ENCODE assay signal across 20 cellular contexts in genomic region chr1:198500026-198500425, GRCh38. TPM values are rescaled to one million over a fixed set of nuclear protein-coding genes. Genes with fewer than 3 reads are reported as not detected.
A peak's percentile ranks its signal among the peaks of the same experiment; 100 is the strongest.
DNase-seq lines count a peak whose midpoint lies in the region; ATAC-seq lines count a peak whose summit lies in the region.
"Had no signal": no experiment of that assay in that cellular context is flagged by ENCODE, and none has a peak within 500 bp of the region (broad histone marks: within the 10 kb centered on the region; RNA-seq: fewer than 3 reads in every experiment).

No MANE protein-coding gene starts in this region.

- peak overlapping the region; percentile 14 for H3K27ac Mint-ChIP-seq in memory B cell
- H3K27ac Mint-ChIP-seq in stimulated activated memory B cell treated with anti-CD40 and anti-IgM and Interleukin-4, amounts not matched to agents 10 μg/mL and 1 μg/mL and 100 μg/mL, for 72 hours, result peak overlapping the region; percentile 17

- no peak for ATAC-seq in memory B cell (ENCODE audit: low read depth)
- ATAC-seq in stimulated activated memory B cell treated with anti-CD40 and anti-IgM and Interleukin-4, amounts not matched to agents 10 μg/mL and 1 μg/mL and 100 μg/mL, for 72 hours, result no peak
- ATAC-seq in HG02678 (IDR thresholded peaks at IDR 0.05; ENCODE audit: unreplicated experiment), result no peak
- ATAC-seq in stimulated activated naive CD8-positive, alpha-beta T cell treated with anti-CD3 and anti-CD28 coated beads, Interleukin-15, Interleukin-2, amounts not matched to agents 100 U/mL and 50 U/mL, for 24 hours, result no peak
- ATAC-seq: SK-N-SH treated with all-trans-retinoic acid at 6 μM for 48 hours had no signal

- H3K4me3 ChIP-seq in SJCRH30, result no peak overlapping the region

- H3K27me3 ChIP-seq in SJCRH30, result no peaks in the 10 kb centered on the region

- peak overlapping the region; percentile 26; the same call in 1 of the 2 replicates for H3K27ac ChIP-seq in SJCRH30

- H3K4me3 Mint-ChIP-seq in memory B cell, result no peak overlapping the region
- H3K4me3 Mint-ChIP-seq in stimulated activated memory B cell treated with anti-CD40 and anti-IgM and Interleukin-4, amounts not matched to agents 10 μg/mL and 1 μg/mL and 100 μg/mL, for 72 hours, result no peak overlapping the region

- H3K36me3 ChIP-seq in SJCRH30, result no peaks in the 10 kb centered on the region

- H3K27me3 Mint-ChIP-seq in memory B cell, result no peaks in the 10 kb centered on the region
- no peaks in the 10 kb centered on the region for H3K27me3 Mint-ChIP-seq in stimulated activated memory B cell treated with anti-CD40 and anti-IgM and Interleukin-4, amounts not matched to agents 10 μg/mL and 1 μg/mL and 100 μg/mL, for 72 hours

- H3K9me3 Mint-ChIP-seq in memory B cell, result peaks cover 8% of the 10 kb centered on the region
- peaks cover 20% of the 10 kb centered on the region for H3K9me3 Mint-ChIP-seq in stimulated activated memory B cell treated with anti-CD40 and anti-IgM and Interleukin-4, amounts not matched to agents 10 μg/mL and 1 μg/mL and 100 μg/mL, for 72 hours

- peaks cover 10% of the 10 kb centered on the region for H3K4me1 Mint-ChIP-seq in memory B cell
- H3K4me1 Mint-ChIP-seq in stimulated activated memory B cell treated with anti-CD40 and anti-IgM and Interleukin-4, amounts not matched to agents 10 μg/mL and 1 μg/mL and 100 μg/mL, for 72 hours, result peaks cover 22% of the 10 kb centered on the region

- H3K4me1 ChIP-seq in SJCRH30, result peaks cover 13% of the 10 kb centered on the region

- H3K36me3 Mint-ChIP-seq in memory B cell, result peaks cover 2% of the 10 kb centered on the region
- peaks cover 7% of the 10 kb centered on the region for H3K36me3 Mint-ChIP-seq in stimulated activated memory B cell treated with anti-CD40 and anti-IgM and Interleukin-4, amounts not matched to agents 10 μg/mL and 1 μg/mL and 100 μg/mL, for 72 hours

- no peaks in the 10 kb centered on the region; the same call in 1 of the 2 replicates for H3K9me3 ChIP-seq in SJCRH30 (replicated peaks)

- DNase-seq in SIG-M5 treated with dmso at 0.1 percent for 504 hours (lab: John Stamatoyannopoulos, UW; ENCODE audit: unreplicated experiment) (peak; percentile 19), SIG-M5 (lab: John Stamatoyannopoulos, UW) (no peak), SJCRH30 (no peak), memory B cell (ENCODE audit: low spot score in 2 of 2) (no peak)
- no peak for DNase-seq in effector CD4-positive, alpha-beta T cell
- no peak for DNase-seq in stimulated activated naive CD8-positive, alpha-beta T cell treated with anti-CD3 and anti-CD28 coated beads, Interleukin-15, Interleukin-2, amounts not matched to agents 100 U/mL and 50 U/mL, for 24 hours
- DNase-seq: 8988T, AML-193, C1 segment of cervical spinal cord, H7, KBM-7, NCI-H1105, NCI-H2081, NCI-H2171, NCI-H524 treated with DMSO at 0.1 percent for 48 hours, Right ventricle myocardium superior had no signal

RNA-seq across cellular contexts. Expression of gene ATP6V1G3, which starts 40.5 kb away (rescaled TPM):
- not detected in 2 replicates for total RNA-seq in SJCRH30 (2014; rRNA removed; shearing (Covaris generic))
- total RNA-seq: H7, Right ventricle myocardium superior, RPMI7951 had no signal
